Comparison of ENCODE assay signal across 8 cellular contexts in genomic region chr13:105410602-105411001, GRCh38. TPM values are rescaled to one million over a fixed set of nuclear protein-coding genes. Genes with fewer than 3 reads are reported as not detected.
DNase-seq lines count a peak whose midpoint lies in the region; ATAC-seq and TF ChIP-seq lines count a peak whose summit lies in the region.
"Had no signal": no experiment of that assay in that cellular context is flagged by ENCODE, and none has a peak within 500 bp of the region (broad histone marks: within the 10 kb centered on the region; RNA-seq: fewer than 3 reads in every experiment).

No MANE protein-coding gene starts in this region.

- H3K4me3 ChIP-seq in mammary epithelial cell (replicated peaks in 1 of 3; ENCODE audit: insufficient read depth in 1 of 3, low read depth in 2 of 3, low read length in 3 of 3) = no peak overlapping the region
- H3K4me3 ChIP-seq in left lung = no peak overlapping the region
- H3K4me3 ChIP-seq in thoracic aorta = no peak overlapping the region

- H3K9me3 ChIP-seq in mammary epithelial cell (replicated peaks; ENCODE audit: insufficient read depth, low read length) (no peaks in the 10 kb centered on the region), left lung (no peaks in the 10 kb centered on the region), thoracic aorta (no peaks in the 10 kb centered on the region)

- H3K4me1 ChIP-seq in mammary epithelial cell (ENCODE audit: insufficient read depth, low read length) = no peaks in the 10 kb centered on the region
- no peaks in the 10 kb centered on the region for H3K4me1 ChIP-seq in left lung
- H3K4me1 ChIP-seq in thoracic aorta (ENCODE audit: control insufficient read depth in 1 of 2, low read depth in 2 of 2) = no peaks in the 10 kb centered on the region

- 14% methylated on average over 6 of the region's 11 CpGs for WGBS in mammary epithelial cell (ENCODE audit: low coverage, missing lambda C conversion rate)

- in situ Hi-C loops in GM13976 (cut with MboI; ENCODE audit: low sequenced_read_pairs, unreplicated experiment) (no loop called here), mammary epithelial cell (cut with MboI; ENCODE audit: low sequenced_read_pairs in 2 of 2) (loop anchor here in 1 of 2 donors (25.0 kb wide), 1 partner anchor 1127 kb away; the partner anchor contains the start of gene EFNB2)

- CTCF ChIA-PET in mammary epithelial cell (lab: Charles Lee; ENCODE audit: low non-redundant PET) = interaction anchor here (0.6 to 0.7 kb wide), 4 partner anchors 27 to 634 kb away, joined by 4 to 14 read pairs (median 4); no protein-coding TSS in a partner anchor

- intact Hi-C loops in mammary epithelial cell (cut with micrococcal nuclease) = loop anchor here (2.0 to 10.0 kb wide), 3 partner anchors 84 to 1122 kb away; no protein-coding TSS in a partner anchor
- intact Hi-C loops in left lung (cut with DNase I) = no loop called here

- H3K79me2 ChIP-seq in mammary epithelial cell (ENCODE audit: insufficient read depth, low read length) = no peaks in the 10 kb centered on the region

- no TSS peak for BruUV-seq in mammary epithelial cell (replicated peaks; lab: Mats Ljungman, UMichigan)

- H2AFZ ChIP-seq in mammary epithelial cell (ENCODE audit: low read depth, low read length) = peak overlapping the region; percentile 75

- H3K4me2 ChIP-seq in mammary epithelial cell (ENCODE audit: insufficient read depth, low read depth, low read length) = peak overlapping the region; percentile 67

- H3K27ac ChIP-seq in mammary epithelial cell (ENCODE audit: insufficient read depth, low read depth, low read length) = no peak overlapping the region
- no peak overlapping the region for H3K27ac ChIP-seq in left lung
- H3K27ac ChIP-seq in thoracic aorta = no peak overlapping the region

- H3K9ac ChIP-seq in mammary epithelial cell (ENCODE audit: insufficient read depth, low read length) = no peak overlapping the region

- H3K36me3 ChIP-seq in mammary epithelial cell (ENCODE audit: insufficient read depth, low read length) (no peaks in the 10 kb centered on the region), left lung (no peaks in the 10 kb centered on the region), thoracic aorta (no peaks in the 10 kb centered on the region)

- TF ChIP-seq CTCF in GM13976 (IDR thresholded peaks at IDR 0.05; ENCODE audit: borderline replicate concordance, control extremely low read depth, extremely low read depth, insufficient read depth, missing control alignments) (no peak), mammary epithelial cell (conservative IDR thresholded peaks at IDR 0.05 in 1 of 2, IDR thresholded peaks at IDR 0.05 in 1 of 2; ENCODE audit: extremely low read depth in 1 of 2, insufficient read depth in 1 of 2, low read depth in 1 of 2, low read length in 2 of 2) (peak; percentile 91), left lung (IDR thresholded peaks at IDR 0.05) (peak; percentile 48 to 55), thoracic aorta (IDR thresholded peaks at IDR 0.05) (peak; percentile 39)

- ATAC-seq in left lung (peak; percentile 76), thoracic aorta (ENCODE audit: insufficient number of reproducible peaks, low FRiP score, low read depth) (no peak)
- ATAC-seq: T-cell had no signal

- dilution Hi-C loops in mammary epithelial cell (cut with HindIII; ENCODE audit: low sequenced_read_pairs) = no loop called here

- no peaks in the 10 kb centered on the region for H4K20me1 ChIP-seq in mammary epithelial cell (ENCODE audit: insufficient read depth, low read length)

- H3K27me3 ChIP-seq in mammary epithelial cell (ENCODE audit: insufficient read depth, low read length) = no peaks in the 10 kb centered on the region
- H3K27me3 ChIP-seq in left lung = no peaks in the 10 kb centered on the region
- H3K27me3 ChIP-seq in thoracic aorta (replicated peaks; ENCODE audit: insufficient read depth) = no peaks in the 10 kb centered on the region

- DNase-seq in GM13976 (ENCODE audit: low spot score) (peak; percentile 9), OCI-M1 (lab: John Stamatoyannopoulos, UW) (peak; percentile 17), mammary epithelial cell (peak; percentile 53), left lung (peak; percentile 50 to 79), thoracic aorta (ENCODE audit: low spot score) (no peak), NCI-H345 (lab: John Stamatoyannopoulos, UW) (no peak), SIG-M5 (lab: John Stamatoyannopoulos, UW) (no peak)

RNA-seq across cellular contexts. Expression of gene DAOA, which starts 55.2 kb away (rescaled TPM):
- total RNA-seq in mammary epithelial cell (not detected), left lung (not detected), thoracic aorta (not detected)
- not detected for polyA plus RNA-seq in mammary epithelial cell
- not detected for polyA minus RNA-seq in mammary epithelial cell
- total RNA-seq: T-cell had no signal

Comparison
In these comparisons a context has a peak if more than half of its experiments do, and no peak if none do; other contexts are left out.
1. DNase-seq: peak in GM13976 (single experiment), OCI-M1 (single experiment), mammary epithelial cell (single experiment) and left lung (2 of 2); none in thoracic aorta (single experiment), NCI-H345 (single experiment) and SIG-M5 (single experiment).